Comparison of ENCODE assay signal across 27 cellular contexts in the genomic region with DNA sequence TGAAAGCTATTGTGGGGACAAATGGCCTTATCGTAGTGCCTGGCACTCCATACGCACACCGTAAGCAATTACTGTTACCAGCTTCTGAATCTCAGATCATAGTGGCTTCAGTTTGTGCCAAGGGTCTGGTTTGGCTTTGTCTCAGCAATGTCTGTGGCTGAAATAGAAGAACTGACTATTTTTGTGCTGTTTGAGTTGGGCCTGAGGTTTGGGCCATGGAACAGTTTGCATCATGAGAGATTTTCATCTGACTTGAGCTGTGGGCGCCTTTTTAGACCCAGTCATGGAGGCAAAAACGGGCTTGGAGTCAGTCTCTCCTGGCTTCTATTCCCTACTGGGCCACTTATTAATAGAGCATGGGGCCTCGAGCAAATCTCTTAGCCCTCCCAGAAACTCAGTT.
DNase-seq lines count a peak whose midpoint lies in the region; ATAC-seq and TF ChIP-seq lines count a peak whose summit lies in the region.
"Had no signal": no experiment of that assay in that cellular context is flagged by ENCODE, and none has a peak within 500 bp of the region (broad histone marks: within the 10 kb centered on the region; RNA-seq: fewer than 3 reads in every experiment).

No MANE protein-coding gene starts in this region.

- CTCF ChIA-PET in RWPE1 (lab: Yijun Ruan, JAX) = no interaction called here

- H3K27me3 ChIP-seq in brain microvascular endothelial cell (replicated peaks) = no peaks in the 10 kb centered on the region

- in situ Hi-C loops in brain microvascular endothelial cell (cut with HindIII; ENCODE audit: low pct_ligation_motif_present, low sequenced_read_pairs) = no loop called here

- no peak overlapping the region for H3K4me3 Mint-ChIP-seq in stimulated activated naive CD8-positive, alpha-beta T cell treated with anti-CD3 and anti-CD28 coated beads, Interleukin-15, amount 100 ng/mL, for 72 hours
- no peak overlapping the region for H3K4me3 Mint-ChIP-seq in stimulated activated memory B cell treated with anti-CD40 and anti-IgM and Interleukin-4, amounts not matched to agents 10 μg/mL and 1 μg/mL and 100 μg/mL, for 72 hours
- H3K4me3 Mint-ChIP-seq: activated CD4-positive, alpha-beta T cell treated with anti-CD3 and anti-CD28 coated beads, Interleukin-2, amount 10 ng/mL, durations not matched to agents 7 days and 5 days; activated naive CD4-positive, alpha-beta T cell treated with anti-CD3 and anti-CD28 coated beads, Interleukin-2, amount 50 U/mL, for 24 hours; activated T-helper 17 cell treated with anti-CD3 and anti-CD28 coated beads, Interleukin-2, amount 50 U/mL, for 72 hours; effector memory CD8-positive, alpha-beta T cell; IgD-negative memory B cell had no signal

- H3K4me3 ChIP-seq in brain microvascular endothelial cell (ENCODE audit: low read depth, low read length) = no peak overlapping the region
- H3K4me3 ChIP-seq: left ventricle myocardium inferior had no signal

- DNase-seq in SKM-1 treated with dmso at 0.1 percent for 144 hours (lab: John Stamatoyannopoulos, UW; ENCODE audit: unreplicated experiment) (peak; percentile 22), SKM-1 (lab: John Stamatoyannopoulos, UW; ENCODE audit: unreplicated experiment) (no peak), RWPE1 (ENCODE audit: low spot score) (no peak), fibroblast of peridontal ligament (ENCODE audit: extremely low read depth) (peak; percentile 27), brain microvascular endothelial cell (no peak)
- peak in 1 of 2 donors; percentile 38 for DNase-seq in stimulated activated naive CD8-positive, alpha-beta T cell treated with anti-CD3 and anti-CD28 coated beads, Interleukin-15, amount 100 ng/mL, for 72 hours
- DNase-seq: activated CD4-positive, alpha-beta T cell treated with anti-CD3 and anti-CD28 coated beads, Interleukin-2, amount 10 ng/mL, durations not matched to agents 7 days and 5 days; amniotic stem cell; cortex of kidney; effector memory CD8-positive, alpha-beta T cell; erythroblast; head of caudate nucleus; left ventricle myocardium inferior; NCI-H1048; NCI-H1694 treated with DMSO at 0.1 percent for 48 hours; NCI-H446 treated with DMSO at 0.1 percent for 48 hours; NCI-H82; right cardiac atrium; stimulated activated CD4-positive, alpha-beta T cell treated with anti-CD3 and anti-CD28 coated beads, Interleukin-4, amount 100 ng/mL, for 1 hour; T1000 had no signal

- peaks cover 92% of the 10 kb centered on the region for H3K4me1 Mint-ChIP-seq in stimulated activated naive CD8-positive, alpha-beta T cell treated with anti-CD3 and anti-CD28 coated beads, Interleukin-15, amount 100 ng/mL, for 72 hours
- no peaks in the 10 kb centered on the region for H3K4me1 Mint-ChIP-seq in stimulated activated memory B cell treated with anti-CD40 and anti-IgM and Interleukin-4, amounts not matched to agents 10 μg/mL and 1 μg/mL and 100 μg/mL, for 72 hours

- no peak overlapping the region for H3K27ac Mint-ChIP-seq in stimulated activated naive CD8-positive, alpha-beta T cell treated with anti-CD3 and anti-CD28 coated beads, Interleukin-15, amount 100 ng/mL, for 72 hours
- H3K27ac Mint-ChIP-seq in stimulated activated memory B cell treated with anti-CD40 and anti-IgM and Interleukin-4, amounts not matched to agents 10 μg/mL and 1 μg/mL and 100 μg/mL, for 72 hours = no peak overlapping the region
- H3K27ac Mint-ChIP-seq: activated naive CD4-positive, alpha-beta T cell treated with anti-CD3 and anti-CD28 coated beads, Interleukin-2, amount 50 U/mL, for 24 hours; activated T-helper 17 cell treated with anti-CD3 and anti-CD28 coated beads, Interleukin-2, amount 50 U/mL, for 72 hours; IgD-negative memory B cell had no signal

- POLR2A ChIA-PET in RWPE1 (lab: Yijun Ruan, JAX; ENCODE audit: low non-redundant PET) = no interaction called here

- no peaks in the 10 kb centered on the region for H3K36me3 ChIP-seq in brain microvascular endothelial cell (replicated peaks)
- H3K36me3 ChIP-seq: left ventricle myocardium inferior, WERI-Rb-1 had no signal

- peak; percentile 39 for ATAC-seq in stimulated activated naive CD8-positive, alpha-beta T cell treated with anti-CD3 and anti-CD28 coated beads, Interleukin-15, amount 100 ng/mL, for 72 hours
- ATAC-seq in stimulated activated memory B cell treated with anti-CD40 and anti-IgM and Interleukin-4, amounts not matched to agents 10 μg/mL and 1 μg/mL and 100 μg/mL, for 72 hours = no peak
- no peak for ATAC-seq in GM21737 (IDR thresholded peaks at IDR 0.05; ENCODE audit: unreplicated experiment)
- ATAC-seq: activated T-helper 17 cell treated with anti-CD3 and anti-CD28 coated beads, Interleukin-2, amount 50 U/mL, for 72 hours; effector memory CD8-positive, alpha-beta T cell; HCT116; right cardiac atrium had no signal

- H3K36me3 Mint-ChIP-seq in stimulated activated memory B cell treated with anti-CD40 and anti-IgM and Interleukin-4, amounts not matched to agents 10 μg/mL and 1 μg/mL and 100 μg/mL, for 72 hours = no peaks in the 10 kb centered on the region
- H3K36me3 Mint-ChIP-seq: activated naive CD4-positive, alpha-beta T cell treated with anti-CD3 and anti-CD28 coated beads, Interleukin-2, amount 50 U/mL, for 24 hours had no signal

- H3K27ac ChIP-seq in RWPE1 = peak overlapping the region; percentile 33; the same call in 1 of the 2 replicates
- no peak overlapping the region for H3K27ac ChIP-seq in brain microvascular endothelial cell
- H3K27ac ChIP-seq: left ventricle myocardium inferior, WERI-Rb-1 had no signal

- H3K27me3 Mint-ChIP-seq in stimulated activated naive CD8-positive, alpha-beta T cell treated with anti-CD3 and anti-CD28 coated beads, Interleukin-15, amount 100 ng/mL, for 72 hours = no peaks in the 10 kb centered on the region
- peaks cover 19% of the 10 kb centered on the region for H3K27me3 Mint-ChIP-seq in stimulated activated memory B cell treated with anti-CD40 and anti-IgM and Interleukin-4, amounts not matched to agents 10 μg/mL and 1 μg/mL and 100 μg/mL, for 72 hours
- H3K27me3 Mint-ChIP-seq: activated CD4-positive, alpha-beta T cell treated with anti-CD3 and anti-CD28 coated beads, Interleukin-2, amount 10 ng/mL, durations not matched to agents 7 days and 5 days; activated naive CD4-positive, alpha-beta T cell treated with anti-CD3 and anti-CD28 coated beads, Interleukin-2, amount 50 U/mL, for 24 hours; activated T-helper 17 cell treated with anti-CD3 and anti-CD28 coated beads, Interleukin-2, amount 50 U/mL, for 72 hours; effector memory CD8-positive, alpha-beta T cell had no signal

- TF ChIP-seq CTCF in RWPE1 (conservative IDR thresholded peaks at IDR 0.05; ENCODE audit: low read depth) (no peak), brain microvascular endothelial cell (IDR thresholded peaks at IDR 0.05; ENCODE audit: low read depth, low read length, missing control alignments) (no peak)

- H3K9me3 Mint-ChIP-seq in stimulated activated naive CD8-positive, alpha-beta T cell treated with anti-CD3 and anti-CD28 coated beads, Interleukin-15, amount 100 ng/mL, for 72 hours = no peaks in the 10 kb centered on the region
- no peaks in the 10 kb centered on the region for H3K9me3 Mint-ChIP-seq in stimulated activated memory B cell treated with anti-CD40 and anti-IgM and Interleukin-4, amounts not matched to agents 10 μg/mL and 1 μg/mL and 100 μg/mL, for 72 hours
- H3K9me3 Mint-ChIP-seq: activated CD4-positive, alpha-beta T cell treated with anti-CD3 and anti-CD28 coated beads, Interleukin-2, amount 10 ng/mL, durations not matched to agents 7 days and 5 days; activated naive CD4-positive, alpha-beta T cell treated with anti-CD3 and anti-CD28 coated beads, Interleukin-2, amount 50 U/mL, for 24 hours; activated T-helper 17 cell treated with anti-CD3 and anti-CD28 coated beads, Interleukin-2, amount 50 U/mL, for 72 hours; effector memory CD8-positive, alpha-beta T cell; IgD-negative memory B cell had no signal

Comparison
In these comparisons a context has a peak if more than half of its experiments do, and no peak if none do; other contexts are left out.
1. DNase-seq: peak in SKM-1 treated with dmso at 0.1 percent for 144 hours (single experiment) and fibroblast of peridontal ligament (single experiment); none in SKM-1 (single experiment), RWPE1 (single experiment) and brain microvascular endothelial cell (single experiment).